Comparison of ENCODE assay signal across 16 cellular contexts in genomic region chr19:31211088-31211487, GRCh38.
"Had no signal": no experiment of that assay in that cellular context is flagged by ENCODE, and none has a peak within 500 bp of the region (broad histone marks: within the 10 kb centered on the region; RNA-seq: fewer than 3 reads in every experiment).

No MANE protein-coding gene starts in this region.

- DNase-seq: colonic mucosa; dermis blood vessel endothelial cell; esophagus squamous epithelium; foreskin fibroblast; left colon; left ventricle myocardium superior; mesendoderm; naive B cell; ovary; small intestine; stimulated activated CD4-positive, alpha-beta T cell treated with anti-CD3 and anti-CD28 coated beads, Interleukin-12 subunit alpha, Interleukin-12 subunit beta, amount 100 ng/mL, for 4 hours; stimulated activated naive CD4-positive, alpha-beta T cell treated with Interleukin-2 at 50 U/mL for 16 hours; trophoblast cell had no signal

- H3K4me1 ChIP-seq: colonic mucosa, gastroesophageal sphincter, right atrium auricular region had no signal

- H3K36me3 ChIP-seq: colonic mucosa, esophagus squamous epithelium, gastroesophageal sphincter, ovary, right atrium auricular region had no signal

- H3K9me3 ChIP-seq: colonic mucosa, esophagus squamous epithelium, gastroesophageal sphincter, ovary, right atrium auricular region had no signal

- H3K27ac Mint-ChIP-seq: naive B cell had no signal

- H3K27ac ChIP-seq: colonic mucosa, esophagus squamous epithelium, gastroesophageal sphincter, ovary, right atrium auricular region had no signal

- H3K4me3 Mint-ChIP-seq: naive B cell had no signal

- H3K4me3 ChIP-seq: colonic mucosa, esophagus squamous epithelium, gastroesophageal sphincter, lung, ovary, right atrium auricular region had no signal

- H3K36me3 Mint-ChIP-seq: naive B cell had no signal

- H3K27me3 ChIP-seq: colonic mucosa, esophagus squamous epithelium, gastroesophageal sphincter, ovary, right atrium auricular region had no signal

- ATAC-seq: gastroesophageal sphincter, left colon, left ventricle myocardium superior had no signal
